Comparison of ENCODE assay signal across 1 cellular context in genomic region chr11:129375731-129376657, GRCh38.
TF ChIP-seq lines count a peak whose summit lies in the region.

A gene with protein sequence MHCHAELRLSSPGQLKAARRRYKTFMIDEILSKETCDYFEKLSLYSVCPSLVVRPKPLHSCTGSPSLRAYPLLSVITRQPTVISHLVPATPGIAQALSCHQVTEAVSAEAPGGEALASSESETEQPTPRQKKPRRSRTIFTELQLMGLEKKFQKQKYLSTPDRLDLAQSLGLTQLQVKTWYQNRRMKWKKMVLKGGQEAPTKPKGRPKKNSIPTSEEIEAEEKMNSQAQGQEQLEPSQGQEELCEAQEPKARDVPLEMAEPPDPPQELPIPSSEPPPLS (plus strand): TSS chr11:129375848. CDS start chr11:129376036, 188 bp downstream.

TF ChIP-seq in GM12878, 131 proteins besides CTCF, POLR2A, EP300 and RAD21:
- TF ChIP-seq, protein P1, sequence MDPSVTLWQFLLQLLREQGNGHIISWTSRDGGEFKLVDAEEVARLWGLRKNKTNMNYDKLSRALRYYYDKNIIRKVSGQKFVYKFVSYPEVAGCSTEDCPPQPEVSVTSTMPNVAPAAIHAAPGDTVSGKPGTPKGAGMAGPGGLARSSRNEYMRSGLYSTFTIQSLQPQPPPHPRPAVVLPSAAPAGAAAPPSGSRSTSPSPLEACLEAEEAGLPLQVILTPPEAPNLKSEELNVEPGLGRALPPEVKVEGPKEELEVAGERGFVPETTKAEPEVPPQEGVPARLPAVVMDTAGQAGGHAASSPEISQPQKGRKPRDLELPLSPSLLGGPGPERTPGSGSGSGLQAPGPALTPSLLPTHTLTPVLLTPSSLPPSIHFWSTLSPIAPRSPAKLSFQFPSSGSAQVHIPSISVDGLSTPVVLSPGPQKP (IDR thresholded peaks at IDR 0.05; ENCODE audit: low read depth, low read length) = no peak
- peak; percentile 27; the same call in 1 of the 2 replicates for TF ChIP-seq SMC3 (IDR thresholded peaks at IDR 0.05; ENCODE audit: borderline replicate concordance, low read length)
